ENCODE assay signal across 11 cellular contexts in genomic region chr22:30830907-30831306, GRCh38.
DNase-seq lines count a peak whose midpoint lies in the region; ATAC-seq and TF ChIP-seq lines count a peak whose summit lies in the region.
"Had no signal": no experiment of that assay in that cellular context is flagged by ENCODE, and none has a peak within 500 bp of the region (broad histone marks: within the 10 kb centered on the region; RNA-seq: fewer than 3 reads in every experiment).

No MANE protein-coding gene starts in this region.

- H3K4me3 Mint-ChIP-seq in activated T-cell treated with anti-CD3 and anti-CD28 coated beads, Interleukin-2, amount 50 U/mL, for 24 hours, result no peak overlapping the region
- H3K4me3 Mint-ChIP-seq: nephron had no signal

- H4K91ac ChIP-seq in mesenchymal stem cell (ENCODE audit: low read length), result no peak overlapping the region

- H3K27me3 Mint-ChIP-seq in activated T-cell treated with anti-CD3 and anti-CD28 coated beads, Interleukin-2, amount 50 U/mL, for 24 hours, result peaks cover 2% of the 10 kb centered on the region

- H3K36me3 ChIP-seq in colonic mucosa (no peaks in the 10 kb centered on the region), mesenchymal stem cell (ENCODE audit: control insufficient read depth in 1 of 2, insufficient read depth in 2 of 2, low read depth in 1 of 2, low read length in 2 of 2) (no peaks in the 10 kb centered on the region)

- no peak overlapping the region for H4K8ac ChIP-seq in mesenchymal stem cell (ENCODE audit: low read length)

- H3K79me1 ChIP-seq in mesenchymal stem cell (replicated peaks; ENCODE audit: low read length, poor library complexity, severe bottlenecking), result no peaks in the 10 kb centered on the region

- no peak overlapping the region for H3K4me2 ChIP-seq in mesenchymal stem cell (ENCODE audit: low read length, poor library complexity, severe bottlenecking)

- TF ChIP-seq CTCF in AG09309 (IDR thresholded peaks at IDR 0.05; ENCODE audit: control insufficient read depth, insufficient read depth, low read depth, low read length, missing control alignments) (no peak), colonic mucosa (IDR thresholded peaks at IDR 0.05) (no peak)

- peak; percentile 90 for TF ChIP-seq EP300 in Ishikawa (IDR thresholded peaks at IDR 0.05; ENCODE audit: borderline replicate concordance)

- H2BK120ac ChIP-seq in mesenchymal stem cell (ENCODE audit: low read depth, low read length), result no peak overlapping the region

- H3K4ac ChIP-seq in mesenchymal stem cell (ENCODE audit: low read depth in 1 of 2, low read length in 2 of 2), result no peak overlapping the region

- no peak overlapping the region for H3K18ac ChIP-seq in mesenchymal stem cell (ENCODE audit: low read depth in 1 of 2, low read length in 2 of 2)

- no peak overlapping the region for H2BK15ac ChIP-seq in mesenchymal stem cell (ENCODE audit: low read depth, poor library complexity, severe bottlenecking)

- H3K9me3 ChIP-seq in colonic mucosa (no peaks in the 10 kb centered on the region), mesenchymal stem cell (ENCODE audit: control insufficient read depth, low read length) (no peaks in the 10 kb centered on the region)

- H2BK5ac ChIP-seq in mesenchymal stem cell (ENCODE audit: low read depth, low read length, poor library complexity, severe bottlenecking), result no peak overlapping the region

- ATAC-seq in HG02885 (IDR thresholded peaks at IDR 0.05; ENCODE audit: poor library complexity, unreplicated experiment), result no peak

- DNase-seq in AG09309 (ENCODE audit: low read depth) (peak; percentile 84), colonic mucosa (peak; percentile 67), mesenchymal stem cell (no peak), Ammon's horn (ENCODE audit: low spot score) (no peak), NCI-H2081 treated with DMSO at 0.1 percent for 48 hours (lab: John Stamatoyannopoulos, UW) (no peak)
- no peak for DNase-seq in activated T-cell treated with anti-CD3 and anti-CD28 coated beads, Interleukin-2, amount 50 U/mL, for 24 hours
- DNase-seq: activated CD8-positive, alpha-beta memory T cell treated with anti-CD3 and anti-CD28 coated beads, Interleukin-2, amount 50 U/mL, for 4 hours; NCI-H1092 had no signal

- no peak overlapping the region for H3K4me3 ChIP-seq in AG09309 (ENCODE audit: control insufficient read depth, low read depth, low read length)
- H3K4me3 ChIP-seq in colonic mucosa, result no peak overlapping the region
- no peak overlapping the region for H3K4me3 ChIP-seq in mesenchymal stem cell (ENCODE audit: insufficient read depth in 1 of 2, low read depth in 1 of 2, low read length in 2 of 2)

- H3K27ac ChIP-seq in colonic mucosa (no peak overlapping the region), mesenchymal stem cell (ENCODE audit: low read length, poor library complexity, severe bottlenecking) (no peak overlapping the region)

- intact Hi-C loops in colonic mucosa (cut with DNase I), result no loop called here

- no peak overlapping the region for H3K27ac Mint-ChIP-seq in activated T-cell treated with anti-CD3 and anti-CD28 coated beads, Interleukin-2, amount 50 U/mL, for 24 hours
- H3K27ac Mint-ChIP-seq: nephron had no signal

- no peak overlapping the region for H2AFZ ChIP-seq in mesenchymal stem cell (ENCODE audit: low read depth, low read length)

- 79% methylated on average over 7 of the region's 7 CpGs for WGBS in mesenchymal stem cell

- H3K4me1 ChIP-seq in colonic mucosa, result no peaks in the 10 kb centered on the region
- peaks cover 1% of the 10 kb centered on the region for H3K4me1 ChIP-seq in mesenchymal stem cell (ENCODE audit: control insufficient read depth, insufficient read depth, low read depth, low read length)

- no peak overlapping the region for H3K23ac ChIP-seq in mesenchymal stem cell (ENCODE audit: low read length in 2 of 2)

- H2AK5ac ChIP-seq in mesenchymal stem cell (ENCODE audit: low read length, severe bottlenecking), result no peak overlapping the region

- no peak overlapping the region for H3K14ac ChIP-seq in mesenchymal stem cell (ENCODE audit: low read length in 2 of 2)

- H3K27me3 ChIP-seq in colonic mucosa (no peaks in the 10 kb centered on the region), mesenchymal stem cell (ENCODE audit: control insufficient read depth in 1 of 2, insufficient read depth in 1 of 2, low read length in 2 of 2) (peaks cover 0 to 31% of the 10 kb centered on the region in 2 experiments)

- H3K9me3 Mint-ChIP-seq in activated T-cell treated with anti-CD3 and anti-CD28 coated beads, Interleukin-2, amount 50 U/mL, for 24 hours, result no peaks in the 10 kb centered on the region
- H3K9me3 Mint-ChIP-seq: nephron had no signal

- peak; percentile 17; the same call in 1 of the 2 replicates for TF ChIP-seq RAD21 in Ishikawa (IDR thresholded peaks at IDR 0.05; ENCODE audit: low read depth)

- H2BK12ac ChIP-seq in mesenchymal stem cell (ENCODE audit: low read length in 2 of 2), result no peak overlapping the region

- no peaks in the 10 kb centered on the region for H3K36me3 Mint-ChIP-seq in activated T-cell treated with anti-CD3 and anti-CD28 coated beads, Interleukin-2, amount 50 U/mL, for 24 hours (ENCODE audit: low read depth)

- peaks cover 12% of the 10 kb centered on the region for H3K4me1 Mint-ChIP-seq in activated T-cell treated with anti-CD3 and anti-CD28 coated beads, Interleukin-2, amount 50 U/mL, for 24 hours (ENCODE audit: low read depth)
- H3K4me1 Mint-ChIP-seq: nephron had no signal

- no peak overlapping the region for H3K9ac ChIP-seq in colonic mucosa (ENCODE audit: low read depth in 2 of 2, low read length in 2 of 2)
- H3K9ac ChIP-seq in mesenchymal stem cell (ENCODE audit: low read length), result peak overlapping the region; percentile 74

TF ChIP-seq in Ishikawa, 13 proteins besides CTCF, POLR2A, EP300 and RAD21:
- peak; percentile 95 for TF ChIP-seq NFIC (IDR thresholded peaks at IDR 0.05)
- TF ChIP-seq MAX (IDR thresholded peaks at IDR 0.05), result peak; percentile 76
- peak; percentile 79 for TF ChIP-seq TCF12 (IDR thresholded peaks at IDR 0.05; ENCODE audit: low read depth)
- TF ChIP-seq FOXM1 (IDR thresholded peaks at IDR 0.05; ENCODE audit: borderline replicate concordance, low read depth), result peak; percentile 69
- no peak for TF ChIP-seq REST (IDR thresholded peaks at IDR 0.05; ENCODE audit: low read depth)
- no peak for TF ChIP-seq USF1 (IDR thresholded peaks at IDR 0.05)
- TF ChIP-seq TAF1 (IDR thresholded peaks at IDR 0.05; ENCODE audit: low read depth), result no peak
- TF ChIP-seq EGR1 (IDR thresholded peaks at IDR 0.05), result no peak
- TF ChIP-seq YY1 (IDR thresholded peaks at IDR 0.05; ENCODE audit: low read depth), result peak; percentile 56; the same call in 1 of the 2 replicates
- TF ChIP-seq ZBTB7A (IDR thresholded peaks at IDR 0.05; ENCODE audit: low read depth), result no peak
- TF ChIP-seq TEAD4 (IDR thresholded peaks at IDR 0.05), result peak; percentile 89
TF ChIP-seq in Ishikawa: peak in this region for 6.

Comparison
In these comparisons a context has a peak if more than half of its experiments do, and no peak if none do; other contexts are left out.
1. DNase-seq: peak in AG09309 (single experiment) and colonic mucosa (single experiment); none in mesenchymal stem cell (single experiment), activated T-cell treated with anti-CD3 and anti-CD28 coated beads, Interleukin-2, amount 50 U/mL, for 24 hours (single experiment), Ammon's horn (single experiment) and NCI-H2081 treated with DMSO at 0.1 percent for 48 hours (single experiment).